7 cellular contexts compared by ENCODE assay signal in genomic region chr4:47462799-47463234, GRCh38. TPM values are rescaled to one million over a fixed set of nuclear protein-coding genes. Genes with fewer than 3 reads are reported as not detected.
DNase-seq lines count a peak whose midpoint lies in the region; ATAC-seq and TF ChIP-seq lines count a peak whose summit lies in the region.

No MANE protein-coding gene starts in this region.

- peak overlapping the region; percentile 84 for H3K9ac ChIP-seq in SK-N-SH
- peak overlapping the region; percentile 94 for H3K9ac ChIP-seq in trophoblast cell (ENCODE audit: low read length)

- peak overlapping the region; percentile 87 for H3K18ac ChIP-seq in trophoblast cell (ENCODE audit: low read length)

- H3K4me2 ChIP-seq in SK-N-SH (peak overlapping the region; percentile 91), trophoblast cell (ENCODE audit: low read length) (peak overlapping the region; percentile 86)

- H4K20me1 ChIP-seq in SK-N-SH (ENCODE audit: insufficient read depth), result no peaks in the 10 kb centered on the region

- H3K27me3 ChIP-seq in SK-N-SH (ENCODE audit: insufficient read depth) (no peaks in the 10 kb centered on the region), trophoblast cell (ENCODE audit: insufficient read depth, low read length) (no peaks in the 10 kb centered on the region)

- H3K4ac ChIP-seq in trophoblast cell (ENCODE audit: low read depth, low read length), result peak overlapping the region; percentile 53

- no peak for TF ChIP-seq RAD21 in SK-N-SH (IDR thresholded peaks at IDR 0.05; ENCODE audit: low read length)

- peak; percentile 22 for ATAC-seq in GM18868 (IDR thresholded peaks at IDR 0.05; ENCODE audit: unreplicated experiment)
- peak; percentile 30 for ATAC-seq in HG02852 (IDR thresholded peaks at IDR 0.05; ENCODE audit: unreplicated experiment)

- H2BK5ac ChIP-seq in trophoblast cell (ENCODE audit: low read depth, low read length, poor library complexity), result peak overlapping the region; percentile 89

- peak; percentile 12 for DNase-seq in SK-N-SH
- peak; percentile 17 for DNase-seq in fibroblast of mammary gland (ENCODE audit: low read depth)
- no peak for DNase-seq in trophoblast cell
- no peak for DNase-seq in stimulated activated CD4-positive, alpha-beta T cell treated with anti-CD3 and anti-CD28 coated beads, Interleukin-15, amount 100 ng/mL, for 24 hours
- DNase-seq in HK-2 (ENCODE audit: unreplicated experiment), result no peak

- peaks cover 24% of the 10 kb centered on the region for H3K79me2 ChIP-seq in SK-N-SH (ENCODE audit: insufficient read depth)
- peaks cover 4% of the 10 kb centered on the region for H3K79me2 ChIP-seq in trophoblast cell (ENCODE audit: control insufficient read depth, insufficient read depth, low read length, poor library complexity)

- H3K4me1 ChIP-seq in SK-N-SH (ENCODE audit: control insufficient read depth in 1 of 2, insufficient read depth in 2 of 2, low read depth in 1 of 2, low read length in 1 of 2) (peaks cover 0 to 5% of the 10 kb centered on the region in 2 experiments; a peak in 2 of 4 replicates), trophoblast cell (ENCODE audit: control insufficient read depth in 1 of 2, insufficient read depth in 2 of 2, low read length in 2 of 2) (peaks cover 2% of the 10 kb centered on the region in 2 experiments)

- H3K79me1 ChIP-seq in trophoblast cell (ENCODE audit: low read length), result peaks cover 11% of the 10 kb centered on the region

- TF ChIP-seq CTCF in SK-N-SH (IDR thresholded peaks at IDR 0.05) (no peak), fibroblast of mammary gland (conservative IDR thresholded peaks at IDR 0.05; ENCODE audit: control insufficient read depth, insufficient read depth, low read depth, low read length) (no peak)

- H4K8ac ChIP-seq in trophoblast cell (ENCODE audit: low read depth, low read length), result peak overlapping the region; percentile 63

- H2AFZ ChIP-seq in SK-N-SH (ENCODE audit: low read depth) (peak overlapping the region; percentile 96), trophoblast cell (ENCODE audit: insufficient read depth, low read length, poor library complexity) (peak overlapping the region; percentile 72)

- H3F3A ChIP-seq in SK-N-SH (replicated peaks; ENCODE audit: insufficient read depth), result no peaks in the 10 kb centered on the region

- no peak overlapping the region for H2BK12ac ChIP-seq in trophoblast cell (ENCODE audit: low read length)

- WGBS in SK-N-SH (ENCODE audit: low lambda C conversion rate), result 6% methylated on average over 6 of the region's 6 CpGs
- no CpG with 5 or more reads among the region's 6 CpGs for WGBS in trophoblast cell (ENCODE audit: extremely low coverage, insufficient coverage, insufficient read length)

- POLR2A ChIA-PET in SK-N-SH (lab: Yijun Ruan, JAX), result interaction anchor here (0.7 to 1.5 kb wide), 6 partner anchors 18 to 133 kb away, joined by 3 to 12 read pairs (median 3); partner anchors contain the start of gene ATP10D

- H3K36me3 ChIP-seq in SK-N-SH (replicated peaks in 1 of 2; ENCODE audit: control insufficient read depth in 1 of 2, insufficient read depth in 2 of 2, low read length in 1 of 2) (peaks cover 18 to 21% of the 10 kb centered on the region in 2 experiments), trophoblast cell (ENCODE audit: control insufficient read depth in 1 of 2, insufficient read depth in 2 of 2, low read length in 2 of 2) (no peaks in the 10 kb centered on the region)

- H2AK5ac ChIP-seq in trophoblast cell (ENCODE audit: low read length), result no peak overlapping the region

- H3K9me3 ChIP-seq in SK-N-SH (no peaks in the 10 kb centered on the region), trophoblast cell (ENCODE audit: insufficient read depth, low read depth, low read length) (no peaks in the 10 kb centered on the region)

- H4K91ac ChIP-seq in trophoblast cell (ENCODE audit: low read depth, low read length), result peak overlapping the region; percentile 95

- H3K14ac ChIP-seq in trophoblast cell (ENCODE audit: low read length), result peak overlapping the region; percentile 79

- H3K27ac ChIP-seq in SK-N-SH (ENCODE audit: low read depth in 2 of 2, low read length in 1 of 2), result peak overlapping the region; percentile 71 to 94
- peak overlapping the region; percentile 91 for H3K27ac ChIP-seq in trophoblast cell (ENCODE audit: low read depth, low read length)

- no peak for TF ChIP-seq EP300 in SK-N-SH (IDR thresholded peaks at IDR 0.05; ENCODE audit: borderline replicate concordance in 1 of 2, low read depth in 1 of 2, low read length in 1 of 2)

- peak overlapping the region; percentile 75 for H4K12ac ChIP-seq in trophoblast cell (ENCODE audit: low read depth, low read length)

- H2BK120ac ChIP-seq in trophoblast cell (ENCODE audit: insufficient read depth, low read length, poor library complexity), result peak overlapping the region; percentile 78

- H3K23ac ChIP-seq in trophoblast cell (ENCODE audit: low read length), result no peak overlapping the region

- H3K4me3 ChIP-seq in SK-N-SH (ENCODE audit: low read depth in 2 of 2, low read length in 1 of 2) (peak overlapping the region; percentile 89 to 95), fibroblast of mammary gland (ENCODE audit: control insufficient read depth, low read depth, low read length) (peak overlapping the region; percentile 92), trophoblast cell (ENCODE audit: low read depth, low read length) (peak overlapping the region; percentile 91)

- CTCF ChIA-PET in SK-N-SH (lab: Yijun Ruan, JAX), result interaction anchor here (0.6 to 1.6 kb wide), 8 partner anchors 9 to 408 kb away, joined by 3 to 6 read pairs (median 4); partner anchors contain the start of gene ATP10D

- H3K9me2 ChIP-seq in SK-N-SH, result no peaks in the 10 kb centered on the region

TF ChIP-seq in SK-N-SH, 30 proteins besides CTCF, POLR2A, EP300 and RAD21:
- TF ChIP-seq MAX (IDR thresholded peaks at IDR 0.05; ENCODE audit: low read depth) (no peak), FOXM1 (IDR thresholded peaks at IDR 0.05; ENCODE audit: low read depth) (no peak), POLR2AphosphoS5 (IDR thresholded peaks at IDR 0.05; ENCODE audit: low read depth, low read length) (no peak), RXRA (IDR thresholded peaks at IDR 0.05; ENCODE audit: borderline replicate concordance, low read depth) (no peak), GABPA (IDR thresholded peaks at IDR 0.05; ENCODE audit: low read depth) (no peak), MXI1 (IDR thresholded peaks at IDR 0.05; ENCODE audit: low read depth, low read length) (no peak), NRF1 (IDR thresholded peaks at IDR 0.05; ENCODE audit: low read depth, low read length) (no peak)
TF ChIP-seq in SK-N-SH: peak in this region for 0.

RNA-seq across cellular contexts. Expression of gene COMMD8, which starts 0.7 kb away (rescaled TPM):
- polyA plus RNA-seq in SK-N-SH (2012; rRNA removed), result 7.0 and 9.9 TPM in 2 replicates
- polyA plus RNA-seq in SK-N-SH (2012; cell fraction: cytosol; rRNA removed), result 12.7 and 19.8 TPM in 2 replicates
- 2.1 and 4.2 TPM in 2 replicates for polyA plus RNA-seq in SK-N-SH (2012; cell fraction: nucleus; rRNA removed)
- polyA plus RNA-seq in trophoblast cell (2013), result 30.8 and 32.7 TPM in 2 replicates

RNA-seq across cellular contexts. Expression of gene ATP10D, which starts 22.3 kb away (rescaled TPM):
- 7.9 and 12.6 TPM in 2 replicates for polyA plus RNA-seq in SK-N-SH (2012; rRNA removed)
- 8.7 and 9.8 TPM in 2 replicates for polyA plus RNA-seq in SK-N-SH (2012; cell fraction: cytosol; rRNA removed)
- 8.2 and 15.7 TPM in 2 replicates for polyA plus RNA-seq in SK-N-SH (2012; cell fraction: nucleus; rRNA removed)
- 196 and 211 TPM in 2 replicates for polyA plus RNA-seq in trophoblast cell (2013)

Comparison
In these comparisons a context has a peak if more than half of its experiments do, and no peak if none do; other contexts are left out.
1. DNase-seq: peak in SK-N-SH (single experiment) and fibroblast of mammary gland (single experiment); none in trophoblast cell (0 of 2), stimulated activated CD4-positive, alpha-beta T cell treated with anti-CD3 and anti-CD28 coated beads, Interleukin-15, amount 100 ng/mL, for 24 hours (single experiment) and HK-2 (single experiment).
2. Peak in every context shown above with its lines, with median percentiles within 50 percentile points of each other: H3K4me3 ChIP-seq.